In genomic region chr12:12528361-12529092, GRCh38 we compare ENCODE assay signal across 14 cellular contexts. TPM values are rescaled to one million over a fixed set of nuclear protein-coding genes. Genes with fewer than 3 reads are reported as not detected.
DNase-seq lines count a peak whose midpoint lies in the region; ATAC-seq and TF ChIP-seq lines count a peak whose summit lies in the region.
"Had no signal": no experiment of that assay in that cellular context is flagged by ENCODE, and none has a peak within 500 bp of the region (broad histone marks: within the 10 kb centered on the region; RNA-seq: fewer than 3 reads in every experiment).

No MANE protein-coding gene starts in this region.

- H3K27ac Mint-ChIP-seq in Caco-2 (ENCODE audit: unreplicated experiment) = peak overlapping the region; percentile 43
- H3K27ac Mint-ChIP-seq in brain = peak overlapping the region in 3 of 5 experiments; percentile 2 to 36 (median 34)
- peak overlapping the region; percentile 80 to 96 (median 90) for H3K27ac Mint-ChIP-seq in naive thymus-derived CD4-positive, alpha-beta T cell

- DNase-seq in Caco-2 (no peak), NCI-H446 (lab: John Stamatoyannopoulos, UW) (peak; percentile 3 to 65), DMS153 treated with DMSO at 0.1 percent for 48 hours (lab: John Stamatoyannopoulos, UW; ENCODE audit: unreplicated experiment) (no peak), retina (no peak), HuH-7.5 (ENCODE audit: low spot score) (no peak), RKO (ENCODE audit: low spot score) (no peak)
- DNase-seq in naive thymus-derived CD4-positive, alpha-beta T cell = no peak
- DNase-seq: immature natural killer cell, naive B cell, NCI-H1092, upper lobe of left lung had no signal

- no peaks in the 10 kb centered on the region for H3K9me3 ChIP-seq in Caco-2
- no peaks in the 10 kb centered on the region for H3K9me3 ChIP-seq in naive thymus-derived CD4-positive, alpha-beta T cell (ENCODE audit: control insufficient read depth in 2 of 3, low read length in 3 of 3)
- H3K9me3 ChIP-seq: upper lobe of left lung had no signal

- peaks cover 69% of the 10 kb centered on the region for H3K4me1 ChIP-seq in Caco-2
- H3K4me1 ChIP-seq in naive thymus-derived CD4-positive, alpha-beta T cell (ENCODE audit: control insufficient read depth in 2 of 2, insufficient read depth in 2 of 2, low read length in 2 of 2) = peaks cover 16 to 33% of the 10 kb centered on the region in 2 donors

- peak; percentile 54 for ATAC-seq in naive thymus-derived CD4-positive, alpha-beta T cell

- H3K27me3 Mint-ChIP-seq in Caco-2 (ENCODE audit: insufficient read depth, unreplicated experiment) = no peaks in the 10 kb centered on the region
- H3K27me3 Mint-ChIP-seq in brain = peaks cover 2% of the 10 kb centered on the region
- no peaks in the 10 kb centered on the region for H3K27me3 Mint-ChIP-seq in naive thymus-derived CD4-positive, alpha-beta T cell
- H3K27me3 Mint-ChIP-seq: naive B cell had no signal

- POLR2A ChIA-PET in Caco-2 (lab: Charles Lee) = no interaction called here
- POLR2A ChIA-PET in naive thymus-derived CD4-positive, alpha-beta T cell (lab: Charles Lee) = interaction anchor here (0.6 to 2.1 kb wide), 8 partner anchors 9 to 737 kb away, joined by 3 to 6 read pairs (median 4); no protein-coding TSS in a partner anchor

- BruUV-seq in Caco-2 (replicated peaks; lab: Mats Ljungman, UMichigan) = no TSS peak

- no peak overlapping the region for H3K4me3 ChIP-seq in Caco-2 (ENCODE audit: low read depth, low read length)
- H3K4me3 ChIP-seq in naive thymus-derived CD4-positive, alpha-beta T cell (ENCODE audit: low read length) = no peak overlapping the region
- H3K4me3 ChIP-seq: coronary artery, skin epidermis, upper lobe of left lung had no signal

- H3K4me3 Mint-ChIP-seq in Caco-2 (ENCODE audit: unreplicated experiment) (no peak overlapping the region), brain (no peak overlapping the region)
- H3K4me3 Mint-ChIP-seq in naive thymus-derived CD4-positive, alpha-beta T cell = peak overlapping the region; percentile 0 to 65 (median 52)
- H3K4me3 Mint-ChIP-seq: immature natural killer cell, naive B cell had no signal

- H3K36me3 Mint-ChIP-seq in Caco-2 (ENCODE audit: insufficient read depth, unreplicated experiment) (peaks cover 28% of the 10 kb centered on the region), brain (peaks cover 14% of the 10 kb centered on the region)
- H3K36me3 Mint-ChIP-seq in naive thymus-derived CD4-positive, alpha-beta T cell = peaks cover 0 to 28% (median 0%) of the 10 kb centered on the region in 5 donors
- H3K36me3 Mint-ChIP-seq: immature natural killer cell, naive B cell had no signal

- no peak for TF ChIP-seq CTCF in Caco-2 (IDR thresholded peaks at IDR 0.05; ENCODE audit: insufficient read depth in 1 of 2, low read depth in 1 of 2, low read length in 1 of 2, severe bottlenecking in 1 of 2, unreplicated experiment in 1 of 2)
- no peak for TF ChIP-seq CTCF in brain (conservative IDR thresholded peaks at IDR 0.05)

- peaks cover 38% of the 10 kb centered on the region for H3K4me1 Mint-ChIP-seq in Caco-2 (ENCODE audit: low read depth, unreplicated experiment)
- peaks cover 36% of the 10 kb centered on the region for H3K4me1 Mint-ChIP-seq in brain
- H3K4me1 Mint-ChIP-seq in naive thymus-derived CD4-positive, alpha-beta T cell = peaks cover 19 to 72% (median 54%) of the 10 kb centered on the region in 7 donors
- H3K4me1 Mint-ChIP-seq: immature natural killer cell had no signal

- H3K27me3 ChIP-seq in Caco-2 (replicated peaks; ENCODE audit: control insufficient read depth, insufficient read depth, low read length) = no peaks in the 10 kb centered on the region
- H3K27me3 ChIP-seq in naive thymus-derived CD4-positive, alpha-beta T cell (ENCODE audit: control insufficient read depth in 2 of 2, insufficient read depth in 2 of 2, low read length in 2 of 2) = no peaks in the 10 kb centered on the region
- H3K27me3 ChIP-seq: upper lobe of left lung had no signal

- H3K9me3 Mint-ChIP-seq in Caco-2 (ENCODE audit: unreplicated experiment) (no peaks in the 10 kb centered on the region), brain (no peaks in the 10 kb centered on the region)
- no peaks in the 10 kb centered on the region for H3K9me3 Mint-ChIP-seq in naive thymus-derived CD4-positive, alpha-beta T cell
- H3K9me3 Mint-ChIP-seq: immature natural killer cell, naive B cell had no signal

- CTCF ChIA-PET in Caco-2 (lab: Charles Lee) = no interaction called here
- CTCF ChIA-PET in naive thymus-derived CD4-positive, alpha-beta T cell (lab: Charles Lee) = interaction anchor here (0.7 to 1.3 kb wide), 3 partner anchors 126 to 142 kb away, joined by 3 to 4 read pairs (median 4); no protein-coding TSS in a partner anchor

- H3K36me3 ChIP-seq in Caco-2 (ENCODE audit: control insufficient read depth, insufficient read depth, low read length) = no peaks in the 10 kb centered on the region
- no peaks in the 10 kb centered on the region for H3K36me3 ChIP-seq in naive thymus-derived CD4-positive, alpha-beta T cell (ENCODE audit: control insufficient read depth in 2 of 3, insufficient read depth in 3 of 3, low read length in 3 of 3)

- intact Hi-C loops in Caco-2 (cut with micrococcal nuclease; ENCODE audit: unreplicated experiment) = no loop called here
- intact Hi-C loops in naive thymus-derived CD4-positive, alpha-beta T cell (cut with micrococcal nuclease) = loop anchor here (1.0 to 5.0 kb wide), 3 partner anchors 33 to 41 kb away; partner anchors contain the start of gene DUSP16 (in 1 of the 2)

- H3K27ac ChIP-seq in naive thymus-derived CD4-positive, alpha-beta T cell (ENCODE audit: low read depth, low read length) = peak overlapping the region; percentile 70
- H3K27ac ChIP-seq: coronary artery had no signal

RNA-seq across cellular contexts. Expression of gene DUSP16, which starts 34.1 kb away (rescaled TPM):
- total RNA-seq in Caco-2 (2022) = 63.9 and 76.8 TPM in 2 replicates
- polyA plus RNA-seq in brain (ENCODE audit: insufficient read depth, low read depth, low replicate concordance) = 33.7 TPM
- total RNA-seq in naive thymus-derived CD4-positive, alpha-beta T cell = 10 to 100 TPM; 26.8 to 42.8 (median 38.9) TPM
- polyA plus RNA-seq in naive thymus-derived CD4-positive, alpha-beta T cell = 1 to 10 TPM; 4.4 to 5.0 TPM

Comparison
In these comparisons a context has a peak if more than half of its experiments do, and no peak if none do; other contexts are left out.
1. DNase-seq: peak in NCI-H446 (2 of 2); none in Caco-2 (0 of 2), naive thymus-derived CD4-positive, alpha-beta T cell (0 of 9), DMS153 treated with DMSO at 0.1 percent for 48 hours (single experiment), retina (single experiment), HuH-7.5 (single experiment) and RKO (single experiment).
2. H3K27ac Mint-ChIP-seq: peak in every context shown above with its lines; median percentile 90 in naive thymus-derived CD4-positive, alpha-beta T cell; 43 in Caco-2; 34 in brain.
3. H3K4me3 Mint-ChIP-seq: peak in naive thymus-derived CD4-positive, alpha-beta T cell (10 of 10); none in Caco-2 (single experiment) and brain (0 of 5).